In the genomic region with DNA sequence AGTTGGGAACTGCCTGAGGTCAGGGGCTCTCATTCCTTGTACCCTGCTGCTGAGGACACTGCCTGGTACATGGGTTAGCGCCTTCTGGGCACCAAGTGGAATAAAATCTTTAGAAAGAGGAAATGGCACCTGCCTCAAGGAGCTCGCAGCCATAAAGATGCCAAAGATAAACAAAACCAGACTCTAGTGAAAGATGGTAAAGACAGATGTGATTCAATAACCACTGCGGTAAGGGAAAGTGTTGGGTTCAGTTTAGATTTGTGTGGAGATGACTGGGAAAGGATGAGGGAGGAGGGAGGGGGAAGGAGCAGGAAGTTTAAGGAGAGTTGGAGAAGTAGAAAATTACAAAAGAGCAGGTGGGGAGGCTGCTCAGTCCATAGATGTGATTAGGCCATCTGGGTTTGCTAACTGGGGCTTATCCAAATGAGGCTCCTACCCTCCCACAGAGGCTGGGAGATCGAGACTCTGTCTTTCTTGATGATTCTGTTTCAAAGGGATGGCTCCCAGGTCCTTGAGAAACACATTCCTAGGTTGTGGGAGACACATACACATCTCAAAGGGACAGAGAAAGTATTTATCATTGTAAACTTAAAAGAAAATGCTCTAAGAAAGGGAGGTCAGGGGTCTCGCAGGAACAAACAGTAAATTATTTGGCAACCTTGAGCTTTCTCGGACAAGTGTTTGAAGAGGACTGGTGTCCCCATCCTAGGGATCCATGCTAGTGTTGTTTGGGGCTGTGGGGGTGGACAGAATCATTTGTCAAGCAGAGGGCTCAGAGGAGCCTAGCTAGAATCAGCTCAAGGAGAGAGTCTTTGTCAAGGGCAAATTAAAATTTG, we compare ENCODE assay signal across 13 cellular contexts.
DNase-seq lines count a peak whose midpoint lies in the region; ATAC-seq and TF ChIP-seq lines count a peak whose summit lies in the region.
"Had no signal": no experiment of that assay in that cellular context is flagged by ENCODE, and none has a peak within 500 bp of the region (broad histone marks: within the 10 kb centered on the region; RNA-seq: fewer than 3 reads in every experiment).

No MANE protein-coding gene starts in this region.

- no peaks in the 10 kb centered on the region for H3K9me3 Mint-ChIP-seq in activated CD8-positive, alpha-beta T cell treated with anti-CD3 and anti-CD28 coated beads, Interleukin-2, amount 10 ng/mL, durations not matched to agents 7 days and 5 days (ENCODE audit: insufficient read depth)
- H3K9me3 Mint-ChIP-seq in activated CD8-positive, alpha-beta T cell treated with anti-CD3 and anti-CD28 coated beads for 36 hours: no peaks in the 10 kb centered on the region
- peaks cover 5% of the 10 kb centered on the region for H3K9me3 Mint-ChIP-seq in stimulated activated memory B cell treated with anti-CD40 and anti-IgM and Interleukin-4, amounts not matched to agents 10 μg/mL and 1 μg/mL and 100 μg/mL, for 72 hours
- H3K9me3 Mint-ChIP-seq in HFFc6: no peaks in the 10 kb centered on the region

- no peak for DNase-seq in activated CD8-positive, alpha-beta T cell treated with anti-CD3 and anti-CD28 coated beads, Interleukin-2, amount 10 ng/mL, durations not matched to agents 7 days and 5 days
- no peak for DNase-seq in activated CD8-positive, alpha-beta T cell treated with anti-CD3 and anti-CD28 coated beads for 36 hours
- DNase-seq in KBM-7: peak; percentile 14
- peak; percentile 7 for DNase-seq in amniotic epithelial cell (ENCODE audit: low read depth)
- no peak for DNase-seq in foreskin keratinocyte
- no peak for DNase-seq in HFFc6
- no peak for DNase-seq in PC-9
- DNase-seq: amygdala; left ventricle myocardium inferior; NCI-H774; psoas muscle; stimulated activated CD4-positive, alpha-beta T cell treated with anti-CD3 and anti-CD28 coated beads, Interleukin-2, amount 100 ng/mL, for 48 hours had no signal

- no peaks in the 10 kb centered on the region for H3K79me2 ChIP-seq in PC-9 (ENCODE audit: low read depth)

- no peak overlapping the region for H3K4me2 ChIP-seq in PC-9

- CTCF ChIA-PET in activated CD8-positive, alpha-beta T cell treated with anti-CD3 and anti-CD28 coated beads, Interleukin-2, amount 10 ng/mL, durations not matched to agents 7 days and 5 days (lab: Charles Lee): interaction anchor here (0.9 to 2.8 kb wide), 2 partner anchors 66 to 77 kb away, joined by 3 to 13 read pairs; partner anchors contain the start of gene MORC3
- CTCF ChIA-PET in activated CD8-positive, alpha-beta T cell treated with anti-CD3 and anti-CD28 coated beads for 36 hours (lab: Charles Lee): interaction anchor here (0.9 to 1.3 kb wide), 2 partner anchors 12 to 113 kb away, joined by 3 read pairs; no protein-coding TSS in a partner anchor
- CTCF ChIA-PET in PC-9 (lab: Charles Lee): no interaction called here

- no peaks in the 10 kb centered on the region for H3F3A ChIP-seq in PC-9 (ENCODE audit: insufficient read depth, low read depth)

- H3K4me1 Mint-ChIP-seq in activated CD8-positive, alpha-beta T cell treated with anti-CD3 and anti-CD28 coated beads, Interleukin-2, amount 10 ng/mL, durations not matched to agents 7 days and 5 days (ENCODE audit: low read depth): peaks cover 20% of the 10 kb centered on the region
- peaks cover 6% of the 10 kb centered on the region for H3K4me1 Mint-ChIP-seq in activated CD8-positive, alpha-beta T cell treated with anti-CD3 and anti-CD28 coated beads for 36 hours (ENCODE audit: low read depth)
- H3K4me1 Mint-ChIP-seq in stimulated activated memory B cell treated with anti-CD40 and anti-IgM and Interleukin-4, amounts not matched to agents 10 μg/mL and 1 μg/mL and 100 μg/mL, for 72 hours: peaks cover 64% of the 10 kb centered on the region
- H3K4me1 Mint-ChIP-seq in HFFc6 (ENCODE audit: low read depth): no peaks in the 10 kb centered on the region

- no peak overlapping the region for H3K4me3 ChIP-seq in PC-9
- H3K4me3 ChIP-seq: left ventricle myocardium inferior, psoas muscle had no signal

- no peak for ATAC-seq in activated CD8-positive, alpha-beta T cell treated with anti-CD3 and anti-CD28 coated beads, Interleukin-2, amount 10 ng/mL, durations not matched to agents 7 days and 5 days
- no peak for ATAC-seq in activated CD8-positive, alpha-beta T cell treated with anti-CD3 and anti-CD28 coated beads for 36 hours
- ATAC-seq in stimulated activated memory B cell treated with anti-CD40 and anti-IgM and Interleukin-4, amounts not matched to agents 10 μg/mL and 1 μg/mL and 100 μg/mL, for 72 hours: peak; percentile 65
- no peak for ATAC-seq in foreskin keratinocyte
- ATAC-seq: psoas muscle had no signal

- no peak for TF ChIP-seq CTCF in activated CD8-positive, alpha-beta T cell treated with anti-CD3 and anti-CD28 coated beads for 36 hours (IDR thresholded peaks at IDR 0.05)
- TF ChIP-seq CTCF in foreskin keratinocyte (conservative IDR thresholded peaks at IDR 0.05): no peak
- no peak for TF ChIP-seq CTCF in HFFc6 (IDR thresholded peaks at IDR 0.05)
- no peak for TF ChIP-seq CTCF in PC-9 (conservative IDR thresholded peaks at IDR 0.05)

- H3K27ac ChIP-seq in foreskin keratinocyte (no peak overlapping the region), PC-9 (no peak overlapping the region)
- H3K27ac ChIP-seq: left ventricle myocardium inferior, psoas muscle had no signal

- POLR2A ChIA-PET in activated CD8-positive, alpha-beta T cell treated with anti-CD3 and anti-CD28 coated beads, Interleukin-2, amount 10 ng/mL, durations not matched to agents 7 days and 5 days (lab: Charles Lee): no interaction called here
- POLR2A ChIA-PET in activated CD8-positive, alpha-beta T cell treated with anti-CD3 and anti-CD28 coated beads for 36 hours (lab: Charles Lee): interaction anchor here (1.4 kb wide), 1 partner anchor 67 kb away, joined by 3 read pairs; no protein-coding TSS in a partner anchor
- POLR2A ChIA-PET in PC-9 (lab: Charles Lee; ENCODE audit: unreplicated experiment): no interaction called here

- no peak overlapping the region for H3K4me3 Mint-ChIP-seq in activated CD8-positive, alpha-beta T cell treated with anti-CD3 and anti-CD28 coated beads, Interleukin-2, amount 10 ng/mL, durations not matched to agents 7 days and 5 days
- no peak overlapping the region for H3K4me3 Mint-ChIP-seq in activated CD8-positive, alpha-beta T cell treated with anti-CD3 and anti-CD28 coated beads for 36 hours
- H3K4me3 Mint-ChIP-seq in stimulated activated memory B cell treated with anti-CD40 and anti-IgM and Interleukin-4, amounts not matched to agents 10 μg/mL and 1 μg/mL and 100 μg/mL, for 72 hours: peak overlapping the region; percentile 80
- H3K4me3 Mint-ChIP-seq in HFFc6: no peak overlapping the region

- no peaks in the 10 kb centered on the region for H3K27me3 ChIP-seq in foreskin keratinocyte
- no peaks in the 10 kb centered on the region for H3K27me3 ChIP-seq in PC-9 (ENCODE audit: insufficient read depth, low read depth)

- intact Hi-C loops in activated CD8-positive, alpha-beta T cell treated with anti-CD3 and anti-CD28 coated beads for 36 hours (cut with micrococcal nuclease): no loop called here
- intact Hi-C loops in PC-9 (cut with micrococcal nuclease; ENCODE audit: unreplicated experiment): no loop called here

- H3K27ac Mint-ChIP-seq in activated CD8-positive, alpha-beta T cell treated with anti-CD3 and anti-CD28 coated beads, Interleukin-2, amount 10 ng/mL, durations not matched to agents 7 days and 5 days: peak overlapping the region; percentile 35
- H3K27ac Mint-ChIP-seq in activated CD8-positive, alpha-beta T cell treated with anti-CD3 and anti-CD28 coated beads for 36 hours: no peak overlapping the region
- H3K27ac Mint-ChIP-seq in stimulated activated memory B cell treated with anti-CD40 and anti-IgM and Interleukin-4, amounts not matched to agents 10 μg/mL and 1 μg/mL and 100 μg/mL, for 72 hours: peak overlapping the region; percentile 94
- H3K27ac Mint-ChIP-seq in HFFc6: no peak overlapping the region

- no TSS peak for BruUV-seq in PC-9 (replicated peaks; lab: Mats Ljungman, UMichigan)

- H3K36me3 Mint-ChIP-seq in activated CD8-positive, alpha-beta T cell treated with anti-CD3 and anti-CD28 coated beads, Interleukin-2, amount 10 ng/mL, durations not matched to agents 7 days and 5 days (ENCODE audit: low read depth): peaks cover 49% of the 10 kb centered on the region
- H3K36me3 Mint-ChIP-seq in activated CD8-positive, alpha-beta T cell treated with anti-CD3 and anti-CD28 coated beads for 36 hours (ENCODE audit: low read depth): peaks cover 18% of the 10 kb centered on the region
- peaks cover 65% of the 10 kb centered on the region for H3K36me3 Mint-ChIP-seq in stimulated activated memory B cell treated with anti-CD40 and anti-IgM and Interleukin-4, amounts not matched to agents 10 μg/mL and 1 μg/mL and 100 μg/mL, for 72 hours
- H3K36me3 Mint-ChIP-seq in HFFc6 (ENCODE audit: low read depth): peaks cover 38% of the 10 kb centered on the region

- no peaks in the 10 kb centered on the region for H3K27me3 Mint-ChIP-seq in activated CD8-positive, alpha-beta T cell treated with anti-CD3 and anti-CD28 coated beads, Interleukin-2, amount 10 ng/mL, durations not matched to agents 7 days and 5 days (ENCODE audit: low read depth)
- no peaks in the 10 kb centered on the region for H3K27me3 Mint-ChIP-seq in activated CD8-positive, alpha-beta T cell treated with anti-CD3 and anti-CD28 coated beads for 36 hours
- H3K27me3 Mint-ChIP-seq in stimulated activated memory B cell treated with anti-CD40 and anti-IgM and Interleukin-4, amounts not matched to agents 10 μg/mL and 1 μg/mL and 100 μg/mL, for 72 hours: no peaks in the 10 kb centered on the region
- H3K27me3 Mint-ChIP-seq in HFFc6 (ENCODE audit: insufficient read depth): peaks cover 1% of the 10 kb centered on the region

- no peaks in the 10 kb centered on the region for H3K9me3 ChIP-seq in PC-9 (ENCODE audit: insufficient read depth, low read depth)
- H3K9me3 ChIP-seq: left ventricle myocardium inferior, psoas muscle had no signal

- no peaks in the 10 kb centered on the region for H3K9me2 ChIP-seq in PC-9 (ENCODE audit: insufficient read depth)

- in situ Hi-C loops in KBM-7 (cut with MboI; ENCODE audit: low pct_unique_long_range_greater_than_20kb, low sequenced_read_pairs): no loop called here

- H2AFZ ChIP-seq in PC-9: no peak overlapping the region

- H4K20me1 ChIP-seq in PC-9 (ENCODE audit: insufficient read depth): no peaks in the 10 kb centered on the region

- H3K4me1 ChIP-seq in foreskin keratinocyte (no peaks in the 10 kb centered on the region), PC-9 (replicated peaks; ENCODE audit: insufficient read depth) (no peaks in the 10 kb centered on the region)
- H3K4me1 ChIP-seq: left ventricle myocardium inferior, psoas muscle had no signal

- H3K36me3 ChIP-seq in PC-9 (ENCODE audit: low read depth): no peaks in the 10 kb centered on the region

Comparison
In these comparisons a context has a peak if more than half of its experiments do, and no peak if none do; other contexts are left out.
1. H3K27ac Mint-ChIP-seq: peak in activated CD8-positive, alpha-beta T cell treated with anti-CD3 and anti-CD28 coated beads, Interleukin-2, amount 10 ng/mL, durations not matched to agents 7 days and 5 days (single experiment) and stimulated activated memory B cell treated with anti-CD40 and anti-IgM and Interleukin-4, amounts not matched to agents 10 μg/mL and 1 μg/mL and 100 μg/mL, for 72 hours (single experiment); none in activated CD8-positive, alpha-beta T cell treated with anti-CD3 and anti-CD28 coated beads for 36 hours (single experiment) and HFFc6 (single experiment).
2. DNase-seq: peak in KBM-7 (single experiment) and amniotic epithelial cell (single experiment); none in activated CD8-positive, alpha-beta T cell treated with anti-CD3 and anti-CD28 coated beads, Interleukin-2, amount 10 ng/mL, durations not matched to agents 7 days and 5 days (single experiment), activated CD8-positive, alpha-beta T cell treated with anti-CD3 and anti-CD28 coated beads for 36 hours (single experiment), foreskin keratinocyte (0 of 2), HFFc6 (single experiment) and PC-9 (0 of 2).